In the genomic region with DNA sequence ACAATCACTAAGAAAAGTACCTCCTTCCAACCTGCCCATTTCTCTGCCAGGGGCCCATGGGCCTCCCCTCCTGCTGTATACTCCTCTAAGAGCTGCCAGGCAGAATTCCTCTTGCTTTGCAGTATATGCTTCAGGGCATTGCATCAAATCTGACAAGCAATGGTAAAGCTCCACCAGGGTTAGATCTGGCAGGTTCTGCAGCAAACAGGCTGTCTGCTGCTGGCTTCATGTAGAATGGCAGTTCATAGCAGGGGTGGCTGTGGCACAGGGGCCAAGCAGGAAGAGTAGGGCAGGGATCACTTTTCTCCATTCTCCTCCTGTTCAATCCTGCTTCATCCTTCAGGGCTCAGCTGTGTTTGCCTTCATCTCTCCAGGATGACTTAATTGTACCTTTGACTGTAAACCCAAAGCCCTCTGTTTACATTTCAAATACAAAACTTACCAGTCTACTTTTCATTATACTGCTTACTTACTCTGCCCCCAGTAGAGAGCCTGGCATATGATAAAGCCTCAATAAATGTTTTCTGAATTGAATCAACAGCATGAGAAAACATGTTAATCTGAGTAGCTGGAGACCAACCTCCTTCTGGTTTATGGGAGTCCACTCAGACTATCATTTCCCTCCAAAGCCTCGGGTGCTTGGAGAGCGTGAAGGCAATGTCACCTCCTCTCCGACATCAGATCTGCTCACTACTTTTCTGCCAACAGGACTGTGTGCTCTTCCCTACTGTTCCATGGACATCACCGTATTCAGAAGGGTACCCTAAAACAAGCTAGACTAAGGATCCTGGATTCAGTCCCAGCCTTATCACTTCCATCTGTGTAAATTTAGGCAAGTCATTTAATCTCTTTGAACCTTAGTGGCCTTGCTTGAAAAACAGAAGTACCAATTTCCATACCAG, we compare ENCODE assay signal across 16 cellular contexts.
DNase-seq lines count a peak whose midpoint lies in the region; ATAC-seq and TF ChIP-seq lines count a peak whose summit lies in the region.
"Had no signal": no experiment of that assay in that cellular context is flagged by ENCODE, and none has a peak within 500 bp of the region (broad histone marks: within the 10 kb centered on the region; RNA-seq: fewer than 3 reads in every experiment).

No MANE protein-coding gene starts in this region.

- H3K9me2 ChIP-seq in PC-9 (ENCODE audit: insufficient read depth): no peaks in the 10 kb centered on the region

- in situ Hi-C loops in brain microvascular endothelial cell (cut with HindIII; ENCODE audit: low pct_ligation_motif_present, low sequenced_read_pairs): no loop called here

- no peaks in the 10 kb centered on the region for H3K9me3 ChIP-seq in PC-9 (ENCODE audit: insufficient read depth, low read depth)

- no peaks in the 10 kb centered on the region for H3K27me3 ChIP-seq in PC-9 (ENCODE audit: insufficient read depth, low read depth)
- H3K27me3 ChIP-seq in brain microvascular endothelial cell (replicated peaks): no peaks in the 10 kb centered on the region

- TF ChIP-seq CTCF in PC-9 (conservative IDR thresholded peaks at IDR 0.05): no peak
- TF ChIP-seq CTCF in nephron progenitor cell (IDR thresholded peaks at IDR 0.05): no peak
- TF ChIP-seq CTCF in osteocyte (IDR thresholded peaks at IDR 0.05): no peak
- TF ChIP-seq CTCF in brain microvascular endothelial cell (IDR thresholded peaks at IDR 0.05; ENCODE audit: low read depth, low read length, missing control alignments): no peak

- no peak for ATAC-seq in GM19328 (IDR thresholded peaks at IDR 0.05; ENCODE audit: unreplicated experiment)
- ATAC-seq: stimulated activated effector memory CD8-positive, alpha-beta T cell treated with anti-CD3 and anti-CD28 coated beads, Interleukin-12 subunit alpha, Interleukin-12 subunit beta, amount 100 ng/mL, for 72 hours had no signal

- H3K4me2 ChIP-seq in PC-9: peak overlapping the region; percentile 5

- H3K36me3 Mint-ChIP-seq in nephron progenitor cell (ENCODE audit: low read depth) (no peaks in the 10 kb centered on the region), osteocyte (ENCODE audit: unreplicated experiment) (no peaks in the 10 kb centered on the region)
- H3K36me3 Mint-ChIP-seq: stimulated activated effector memory CD8-positive, alpha-beta T cell treated with anti-CD3 and anti-CD28 coated beads, Interleukin-12 subunit alpha, Interleukin-12 subunit beta, amount 100 ng/mL, for 72 hours had no signal

- H3K4me1 Mint-ChIP-seq in nephron progenitor cell: peaks cover 49% of the 10 kb centered on the region
- H3K4me1 Mint-ChIP-seq in osteocyte (ENCODE audit: unreplicated experiment): no peaks in the 10 kb centered on the region
- H3K4me1 Mint-ChIP-seq: activated naive CD8-positive, alpha-beta T cell treated with anti-CD3 and anti-CD28 coated beads, Interleukin-2, amount 10 ng/mL, durations not matched to agents 7 days and 5 days; stimulated activated effector memory CD8-positive, alpha-beta T cell treated with anti-CD3 and anti-CD28 coated beads, Interleukin-12 subunit alpha, Interleukin-12 subunit beta, amount 100 ng/mL, for 72 hours had no signal

- H3K4me3 Mint-ChIP-seq in nephron progenitor cell: no peak overlapping the region
- H3K4me3 Mint-ChIP-seq in osteocyte (ENCODE audit: unreplicated experiment): no peak overlapping the region
- H3K4me3 Mint-ChIP-seq: activated naive CD8-positive, alpha-beta T cell treated with anti-CD3 and anti-CD28 coated beads, Interleukin-2, amount 10 ng/mL, durations not matched to agents 7 days and 5 days; stimulated activated effector memory CD8-positive, alpha-beta T cell treated with anti-CD3 and anti-CD28 coated beads, Interleukin-12 subunit alpha, Interleukin-12 subunit beta, amount 100 ng/mL, for 72 hours had no signal

- peaks cover 32% of the 10 kb centered on the region for H3K4me1 ChIP-seq in PC-9 (replicated peaks; ENCODE audit: insufficient read depth)

- H3K36me3 ChIP-seq in PC-9 (ENCODE audit: low read depth) (no peaks in the 10 kb centered on the region), brain microvascular endothelial cell (replicated peaks) (no peaks in the 10 kb centered on the region)

- CTCF ChIA-PET in PC-9 (lab: Charles Lee): interaction anchor here (0.6 to 1.1 kb wide), 3 partner anchors 52 to 85 kb away, joined by 3 to 4 read pairs (median 3); no protein-coding TSS in a partner anchor

- peaks cover 15% of the 10 kb centered on the region for H3K27me3 Mint-ChIP-seq in nephron progenitor cell (ENCODE audit: low read depth, poor library complexity)
- H3K27me3 Mint-ChIP-seq in osteocyte (ENCODE audit: unreplicated experiment): no peaks in the 10 kb centered on the region
- H3K27me3 Mint-ChIP-seq: activated naive CD8-positive, alpha-beta T cell treated with anti-CD3 and anti-CD28 coated beads, Interleukin-2, amount 10 ng/mL, durations not matched to agents 7 days and 5 days had no signal

- POLR2A ChIA-PET in PC-9 (lab: Charles Lee; ENCODE audit: unreplicated experiment): interaction anchor here (0.6 kb wide), 1 partner anchor 1564 kb away, joined by 3 read pairs; no protein-coding TSS in a partner anchor

- no peaks in the 10 kb centered on the region for H3K9me3 Mint-ChIP-seq in nephron progenitor cell
- H3K9me3 Mint-ChIP-seq in osteocyte (ENCODE audit: unreplicated experiment): no peaks in the 10 kb centered on the region
- H3K9me3 Mint-ChIP-seq: activated naive CD8-positive, alpha-beta T cell treated with anti-CD3 and anti-CD28 coated beads, Interleukin-2, amount 10 ng/mL, durations not matched to agents 7 days and 5 days had no signal

- H3K27ac ChIP-seq in PC-9 (0 out of 2 replicates have a peak overlapping the region, but pooled peaks have one; percentile 27), brain microvascular endothelial cell (no peak overlapping the region)
- H3K27ac ChIP-seq: SK-N-MC had no signal

- no peaks in the 10 kb centered on the region for H4K20me1 ChIP-seq in PC-9 (ENCODE audit: insufficient read depth)

- BruUV-seq in PC-9 (replicated peaks; lab: Mats Ljungman, UMichigan): no TSS peak

- no peak overlapping the region for H2AFZ ChIP-seq in PC-9

- H3F3A ChIP-seq in PC-9 (ENCODE audit: insufficient read depth, low read depth): peaks cover 27% of the 10 kb centered on the region; the same call in 1 of the 2 replicates

- no peaks in the 10 kb centered on the region for H3K79me2 ChIP-seq in PC-9 (ENCODE audit: low read depth)

- peak overlapping the region; percentile 64 for H3K27ac Mint-ChIP-seq in nephron progenitor cell
- H3K27ac Mint-ChIP-seq in osteocyte (ENCODE audit: unreplicated experiment): no peak overlapping the region
- H3K27ac Mint-ChIP-seq: activated naive CD8-positive, alpha-beta T cell treated with anti-CD3 and anti-CD28 coated beads, Interleukin-2, amount 10 ng/mL, durations not matched to agents 7 days and 5 days; stimulated activated effector memory CD8-positive, alpha-beta T cell treated with anti-CD3 and anti-CD28 coated beads, Interleukin-12 subunit alpha, Interleukin-12 subunit beta, amount 100 ng/mL, for 72 hours had no signal

- intact Hi-C loops in PC-9 (cut with micrococcal nuclease; ENCODE audit: unreplicated experiment): loop anchor here (5.0 kb wide), 1 partner anchor 50 kb away; no protein-coding TSS in a partner anchor

- H3K4me3 ChIP-seq in PC-9: no peak overlapping the region
- H3K4me3 ChIP-seq in brain microvascular endothelial cell (ENCODE audit: low read depth, low read length): no peak overlapping the region
- H3K4me3 ChIP-seq: SK-N-MC had no signal

- DNase-seq in DMS153 (lab: John Stamatoyannopoulos, UW) (peak; percentile 69), NCI-H2029 (lab: John Stamatoyannopoulos, UW) (peak; percentile 75), PC-9 (peak; percentile 25 to 60), nephron progenitor cell (no peak), osteocyte (ENCODE audit: extremely low spot score, unreplicated experiment) (no peak), brain microvascular endothelial cell (no peak), NCI-H82 (lab: John Stamatoyannopoulos, UW) (no peak)
- DNase-seq: activated CD8-positive, alpha-beta memory T cell treated with anti-CD3 and anti-CD28 coated beads, Interleukin-2, amount 50 U/mL, for 4 hours; activated naive CD8-positive, alpha-beta T cell treated with anti-CD3 and anti-CD28 coated beads, Interleukin-2, amount 10 ng/mL, durations not matched to agents 7 days and 5 days; EL; GOT3; midbrain; stimulated activated CD4-positive, alpha-beta T cell treated with anti-CD3 and anti-CD28 coated beads, Interleukin-4, amount 100 ng/mL, for 1 hour had no signal

Comparison
In these comparisons a context has a peak if more than half of its experiments do, and no peak if none do; other contexts are left out.
1. DNase-seq: peak in DMS153 (single experiment), NCI-H2029 (single experiment) and PC-9 (2 of 2); none in nephron progenitor cell (single experiment), osteocyte (single experiment), brain microvascular endothelial cell (single experiment) and NCI-H82 (single experiment).